Comparison of ENCODE assay signal across 8 cellular contexts in the genomic region with DNA sequence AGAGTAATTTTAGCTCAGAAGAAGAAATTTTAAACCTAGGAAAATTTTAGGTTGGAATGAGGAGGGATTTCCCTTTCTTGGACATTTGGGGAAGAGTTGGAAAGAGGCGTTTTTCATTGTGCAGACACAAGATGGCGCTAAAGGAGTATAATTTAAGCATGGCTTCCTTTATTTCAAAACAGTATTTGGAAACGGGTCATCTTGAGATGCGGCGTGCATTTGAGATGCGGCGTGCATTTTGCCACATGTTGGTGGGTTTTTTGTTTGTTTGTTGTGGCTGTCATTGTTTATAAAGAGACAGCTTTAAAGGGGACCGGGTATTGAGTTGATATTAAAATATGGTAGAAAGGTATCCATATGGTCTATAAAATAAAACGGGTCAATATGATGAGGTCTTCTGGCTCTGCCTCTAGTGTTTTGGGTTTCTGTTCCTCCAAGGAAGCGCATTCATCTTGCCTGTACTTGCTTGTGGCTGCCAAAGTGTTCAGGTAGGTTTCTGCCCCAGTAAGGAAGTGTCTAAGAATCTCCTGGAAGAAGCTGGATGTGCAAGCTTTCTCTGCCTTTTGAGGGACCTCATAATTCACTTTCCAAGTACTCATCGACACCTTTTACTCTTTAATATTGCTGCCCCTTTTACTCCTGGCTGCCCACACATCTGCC.
DNase-seq lines count a peak whose midpoint lies in the region; ATAC-seq, FAIRE-seq and TF ChIP-seq lines count a peak whose summit lies in the region.

No MANE protein-coding gene starts in this region.

- H3K36me3 Mint-ChIP-seq in activated CD8-positive, alpha-beta T cell treated with anti-CD3 and anti-CD28 coated beads for 36 hours (ENCODE audit: low read depth) = no peaks in the 10 kb centered on the region

- H3K27me3 Mint-ChIP-seq in activated CD8-positive, alpha-beta T cell treated with anti-CD3 and anti-CD28 coated beads for 36 hours = peaks cover 14% of the 10 kb centered on the region

- H3K27me3 ChIP-seq in HCT116 (ENCODE audit: insufficient read depth, low read length) = no peaks in the 10 kb centered on the region

- ATAC-seq in HCT116 (peak; percentile 72), HG02763 (IDR thresholded peaks at IDR 0.05; ENCODE audit: unreplicated experiment) (no peak)
- ATAC-seq in activated CD8-positive, alpha-beta T cell treated with anti-CD3 and anti-CD28 coated beads for 36 hours = peak; percentile 58

- no peak overlapping the region for H3K27ac Mint-ChIP-seq in activated CD8-positive, alpha-beta T cell treated with anti-CD3 and anti-CD28 coated beads for 36 hours

- TF ChIP-seq POLR2A in HCT116 (IDR thresholded peaks at IDR 0.05; ENCODE audit: borderline replicate concordance, extremely low read depth, insufficient read depth, insufficient read length) = no peak

- TF ChIP-seq RAD21 in HCT116 (IDR thresholded peaks at IDR 0.05; ENCODE audit: low read depth) = peak; percentile 76

- no peaks in the 10 kb centered on the region for H3K9me2 ChIP-seq in HCT116 (ENCODE audit: insufficient read depth)

- 0 out of 2 replicates have a peak, but pooled peaks cover under 1% of the 10 kb centered on the region for H4K20me1 ChIP-seq in HCT116 (ENCODE audit: insufficient read depth)

- POLR2A ChIA-PET in HCT116 (lab: Charles Lee) = no interaction called here
- POLR2A ChIA-PET in activated CD8-positive, alpha-beta T cell treated with anti-CD3 and anti-CD28 coated beads for 36 hours (lab: Charles Lee) = no interaction called here

- H3K9me3 Mint-ChIP-seq in activated CD8-positive, alpha-beta T cell treated with anti-CD3 and anti-CD28 coated beads for 36 hours = no peaks in the 10 kb centered on the region

- no peak for FAIRE-seq in D721Med (lab: Jason Lieb, UNC)

- H3K9me3 ChIP-seq in HCT116 (ENCODE audit: control insufficient read depth in 1 of 2, insufficient read depth in 1 of 2, low read depth in 1 of 2, low read length in 2 of 2) = no peaks in the 10 kb centered on the region

- H3K27ac ChIP-seq in HCT116 (ENCODE audit: low read depth, low read length) = no peak overlapping the region

- 0 out of 4 replicates have a peak, but pooled peaks cover 0 to 4% of the 10 kb centered on the region in 2 experiments for H3K4me1 ChIP-seq in HCT116 (ENCODE audit: control insufficient read depth in 1 of 2, insufficient read depth in 2 of 2, low read length in 2 of 2)

- DNase-seq in D721Med (ENCODE audit: insufficient read length, low spot score) (no peak), HCT116 (ENCODE audit: low read depth, low spot score) (peak; percentile 21), NCI-H446 (lab: John Stamatoyannopoulos, UW) (peak; percentile 60 to 79), fibroblast of villous mesenchyme (ENCODE audit: low read depth) (peak; percentile 56), pons (ENCODE audit: low spot score) (peak; percentile 70), GDM1 (lab: John Stamatoyannopoulos, UW) (no peak)
- DNase-seq in activated CD8-positive, alpha-beta T cell treated with anti-CD3 and anti-CD28 coated beads for 36 hours = peak; percentile 38

- peaks cover 4% of the 10 kb centered on the region for H3K4me1 Mint-ChIP-seq in activated CD8-positive, alpha-beta T cell treated with anti-CD3 and anti-CD28 coated beads for 36 hours (ENCODE audit: low read depth)

- H3K36me3 ChIP-seq in HCT116 (ENCODE audit: control insufficient read depth in 1 of 2, insufficient read depth in 2 of 2, low read length in 2 of 2) = no peaks in the 10 kb centered on the region

- peaks cover 7% of the 10 kb centered on the region; the same call in 1 of the 2 replicates for H3K79me2 ChIP-seq in HCT116 (ENCODE audit: insufficient read depth, low read length)

- H3K4me2 ChIP-seq in HCT116 (ENCODE audit: low read length) = peak overlapping the region; percentile 45

- CTCF ChIA-PET in HCT116 (lab: Charles Lee) = interaction anchor here (1.1 to 5.6 kb wide), 4 partner anchors 195 to 674 kb away, joined by 3 to 32 read pairs (median 10); no protein-coding TSS in a partner anchor
- CTCF ChIA-PET in activated CD8-positive, alpha-beta T cell treated with anti-CD3 and anti-CD28 coated beads for 36 hours (lab: Charles Lee) = interaction anchor here (0.7 to 8.3 kb wide), 23 partner anchors 9 to 215 kb away, joined by 3 to 74 read pairs (median 4); no protein-coding TSS in a partner anchor

- intact Hi-C loops in HCT116 (cut with micrococcal nuclease) = loop anchor here (1.0 to 10.0 kb wide), 6 partner anchors 196 to 1668 kb away; no protein-coding TSS in a partner anchor
- intact Hi-C loops in activated CD8-positive, alpha-beta T cell treated with anti-CD3 and anti-CD28 coated beads for 36 hours (cut with micrococcal nuclease) = loop anchor here (5.0 kb wide), 1 partner anchor 213 kb away; no protein-coding TSS in a partner anchor

- H3K4me3 Mint-ChIP-seq in activated CD8-positive, alpha-beta T cell treated with anti-CD3 and anti-CD28 coated beads for 36 hours = peak overlapping the region; percentile 14

- no peak overlapping the region for H2AFZ ChIP-seq in HCT116 (ENCODE audit: low read depth, low read length, poor library complexity, severe bottlenecking)

- no TSS peak for BruUV-seq in HCT116 (replicated peaks; lab: Mats Ljungman, UMichigan)

- RAD21 ChIA-PET in HCT116 (lab: Charles Lee; ENCODE audit: low non-redundant PET in 1 of 2, low total read pairs in 2 of 2, uncharacterized antibody in 2 of 2, unreplicated experiment in 2 of 2) = interaction anchor here in 1 of 2 experiments (0.6 kb wide), 1 partner anchor 762 kb away, joined by 4 read pairs; no protein-coding TSS in a partner anchor

- H3K9ac ChIP-seq in HCT116 (ENCODE audit: low read length) = no peak overlapping the region

- TF ChIP-seq CTCF in D721Med (IDR thresholded peaks at IDR 0.05; ENCODE audit: insufficient read depth, missing control alignments) = peak; percentile 97
- peak; percentile 57 to 78 (median 61); a peak in 5 of 6 replicates for TF ChIP-seq CTCF in HCT116 (IDR thresholded peaks at IDR 0.05 in 2 of 3, conservative IDR thresholded peaks at IDR 0.05 in 1 of 3; ENCODE audit: borderline replicate concordance in 1 of 3, insufficient read depth in 1 of 3, low read depth in 2 of 3, low read length in 2 of 3)
- TF ChIP-seq CTCF in activated CD8-positive, alpha-beta T cell treated with anti-CD3 and anti-CD28 coated beads for 36 hours (IDR thresholded peaks at IDR 0.05) = peak; percentile 81
- peak; percentile 65 for TF ChIP-seq CTCF in fibroblast of villous mesenchyme (IDR thresholded peaks at IDR 0.05; ENCODE audit: insufficient read depth, low read depth, low read length)

- H3K4me3 ChIP-seq in HCT116 (replicated peaks in 1 of 2; ENCODE audit: low read depth in 1 of 2, low read length in 2 of 2) (no peak overlapping the region), fibroblast of villous mesenchyme (ENCODE audit: low read depth, low read length) (no peak overlapping the region)

TF ChIP-seq in HCT116, 20 proteins besides CTCF, POLR2A, EP300 and RAD21:
- TF ChIP-seq CEBPB (IDR thresholded peaks at IDR 0.05; ENCODE audit: low read depth) = 0 out of 2 replicates have a peak, but pooled peaks have one; percentile 24
- no peak for TF ChIP-seq SIN3A (IDR thresholded peaks at IDR 0.05; ENCODE audit: low read depth)

Comparison
In these comparisons a context has a peak if more than half of its experiments do, and no peak if none do; other contexts are left out.
1. DNase-seq: peak in HCT116 (single experiment), NCI-H446 (2 of 2), activated CD8-positive, alpha-beta T cell treated with anti-CD3 and anti-CD28 coated beads for 36 hours (single experiment), fibroblast of villous mesenchyme (single experiment) and pons (single experiment); none in D721Med (single experiment) and GDM1 (single experiment).
2. Peak in every context shown above with its lines, with median percentiles within 50 percentile points of each other: CTCF ChIP-seq.